Comparison of ENCODE assay signal across 2 cellular contexts in the genomic region with DNA sequence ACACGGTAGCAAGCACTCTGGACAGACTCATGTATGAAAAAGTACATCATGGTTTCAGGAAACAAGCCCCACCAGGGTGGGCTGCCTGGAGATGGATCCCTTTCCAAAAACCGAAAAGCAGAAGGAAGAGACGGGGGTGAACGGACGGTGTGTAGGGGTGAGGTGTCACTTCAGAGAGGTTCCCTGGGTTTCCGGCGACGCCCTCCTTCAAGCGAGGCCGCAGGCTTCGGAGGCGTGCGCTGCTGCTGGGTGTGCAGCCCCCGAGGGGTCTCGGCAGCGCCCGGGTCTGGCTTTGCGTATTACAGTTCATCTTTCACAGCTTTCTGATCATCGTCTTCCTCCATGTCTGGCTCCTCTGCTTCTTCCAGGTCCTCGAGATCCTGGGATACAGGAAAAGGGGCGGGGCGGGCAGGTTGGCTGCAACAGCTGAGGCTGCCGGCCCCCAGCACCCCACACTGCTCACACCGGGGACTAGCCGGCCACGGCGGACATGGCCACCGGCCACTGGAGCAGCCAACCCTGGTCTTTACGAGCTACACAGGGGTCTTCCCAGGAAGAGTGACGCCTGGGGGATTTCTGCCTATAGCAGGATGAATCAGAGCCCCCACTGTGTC.
TF ChIP-seq lines count a peak whose summit lies in the region.

No MANE protein-coding gene starts in this region.

TF ChIP-seq in HEK293, 187 proteins besides CTCF, POLR2A, EP300 and RAD21:
- TF ChIP-seq ZNF600 (tag by site-specific recombination; IDR thresholded peaks at IDR 0.05) (no peak), ZNF426 (tag by site-specific recombination; IDR thresholded peaks at IDR 0.05) (no peak), GLIS2 (tag by site-specific recombination; IDR thresholded peaks at IDR 0.05) (0 out of 2 replicates have a peak, but pooled peaks have one; percentile 12), KLF7 (tag by site-specific recombination; IDR thresholded peaks at IDR 0.05; ENCODE audit: borderline replicate concordance) (no peak), HOXC10 (CRISPR knock-in tag; IDR thresholded peaks at IDR 0.05) (no peak), KLF9 (tag by site-specific recombination; IDR thresholded peaks at IDR 0.05; ENCODE audit: low read depth) (peak; percentile 27; the same call in 1 of the 2 replicates), ZNF19 (tag by site-specific recombination; IDR thresholded peaks at IDR 0.05; ENCODE audit: low read depth) (no peak), ZNF423 (tag by site-specific recombination; IDR thresholded peaks at IDR 0.05) (no peak), ZNF596 (tag by site-specific recombination; IDR thresholded peaks at IDR 0.05) (no peak), ZBTB17 (tag by site-specific recombination; IDR thresholded peaks at IDR 0.05) (no peak)
- TF ChIP-seq, protein P1, sequence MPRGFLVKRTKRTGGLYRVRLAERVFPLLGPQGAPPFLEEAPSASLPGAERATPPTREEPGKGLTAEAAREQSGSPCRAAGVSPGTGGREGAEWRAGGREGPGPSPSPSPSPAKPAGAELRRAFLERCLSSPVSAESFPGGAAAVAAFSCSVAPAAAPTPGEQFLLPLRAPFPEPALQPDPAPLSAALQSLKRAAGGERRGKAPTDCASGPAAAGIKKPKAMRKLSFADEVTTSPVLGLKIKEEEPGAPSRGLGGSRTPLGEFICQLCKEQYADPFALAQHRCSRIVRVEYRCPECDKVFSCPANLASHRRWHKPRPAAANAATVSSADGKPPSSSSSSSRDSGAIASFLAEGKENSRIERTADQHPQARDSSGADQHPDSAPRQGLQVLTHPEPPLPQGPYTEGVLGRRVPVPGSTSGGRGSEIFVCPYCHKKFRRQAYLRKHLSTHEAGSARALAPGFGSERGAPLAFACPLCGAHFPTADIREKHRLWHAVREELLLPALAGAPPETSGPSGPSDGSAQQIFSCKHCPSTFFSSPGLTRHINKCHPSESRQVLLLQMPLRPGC (tag by site-specific recombination; IDR thresholded peaks at IDR 0.05): no peak
- TF ChIP-seq, protein P2, sequence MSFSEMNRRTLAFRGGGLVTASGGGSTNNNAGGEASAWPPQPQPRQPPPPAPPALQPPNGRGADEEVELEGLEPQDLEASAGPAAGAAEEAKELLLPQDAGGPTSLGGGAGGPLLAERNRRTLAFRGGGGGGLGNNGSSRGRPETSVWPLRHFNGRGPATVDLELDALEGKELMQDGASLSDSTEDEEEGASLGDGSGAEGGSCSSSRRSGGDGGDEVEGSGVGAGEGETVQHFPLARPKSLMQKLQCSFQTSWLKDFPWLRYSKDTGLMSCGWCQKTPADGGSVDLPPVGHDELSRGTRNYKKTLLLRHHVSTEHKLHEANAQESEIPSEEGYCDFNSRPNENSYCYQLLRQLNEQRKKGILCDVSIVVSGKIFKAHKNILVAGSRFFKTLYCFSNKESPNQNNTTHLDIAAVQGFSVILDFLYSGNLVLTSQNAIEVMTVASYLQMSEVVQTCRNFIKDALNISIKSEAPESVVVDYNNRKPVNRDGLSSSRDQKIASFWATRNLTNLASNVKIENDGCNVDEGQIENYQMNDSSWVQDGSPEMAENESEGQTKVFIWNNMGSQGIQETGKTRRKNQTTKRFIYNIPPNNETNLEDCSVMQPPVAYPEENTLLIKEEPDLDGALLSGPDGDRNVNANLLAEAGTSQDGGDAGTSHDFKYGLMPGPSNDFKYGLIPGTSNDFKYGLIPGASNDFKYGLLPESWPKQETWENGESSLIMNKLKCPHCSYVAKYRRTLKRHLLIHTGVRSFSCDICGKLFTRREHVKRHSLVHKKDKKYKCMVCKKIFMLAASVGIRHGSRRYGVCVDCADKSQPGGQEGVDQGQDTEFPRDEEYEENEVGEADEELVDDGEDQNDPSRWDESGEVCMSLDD (tag by site-specific recombination; IDR thresholded peaks at IDR 0.05): no peak
- TF ChIP-seq, protein P3, sequence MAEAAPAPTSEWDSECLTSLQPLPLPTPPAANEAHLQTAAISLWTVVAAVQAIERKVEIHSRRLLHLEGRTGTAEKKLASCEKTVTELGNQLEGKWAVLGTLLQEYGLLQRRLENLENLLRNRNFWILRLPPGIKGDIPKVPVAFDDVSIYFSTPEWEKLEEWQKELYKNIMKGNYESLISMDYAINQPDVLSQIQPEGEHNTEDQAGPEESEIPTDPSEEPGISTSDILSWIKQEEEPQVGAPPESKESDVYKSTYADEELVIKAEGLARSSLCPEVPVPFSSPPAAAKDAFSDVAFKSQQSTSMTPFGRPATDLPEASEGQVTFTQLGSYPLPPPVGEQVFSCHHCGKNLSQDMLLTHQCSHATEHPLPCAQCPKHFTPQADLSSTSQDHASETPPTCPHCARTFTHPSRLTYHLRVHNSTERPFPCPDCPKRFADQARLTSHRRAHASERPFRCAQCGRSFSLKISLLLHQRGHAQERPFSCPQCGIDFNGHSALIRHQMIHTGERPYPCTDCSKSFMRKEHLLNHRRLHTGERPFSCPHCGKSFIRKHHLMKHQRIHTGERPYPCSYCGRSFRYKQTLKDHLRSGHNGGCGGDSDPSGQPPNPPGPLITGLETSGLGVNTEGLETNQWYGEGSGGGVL (tag by site-specific recombination; IDR thresholded peaks at IDR 0.05): no peak

TF ChIP-seq in K562, 482 proteins besides CTCF, POLR2A, EP300 and RAD21:
- TF ChIP-seq CREM (IDR thresholded peaks at IDR 0.05; ENCODE audit: low read depth): no peak
- peak; percentile 13; the same call in 1 of the 2 replicates for TF ChIP-seq RBFOX2 (IDR thresholded peaks at IDR 0.05; ENCODE audit: low read depth, low read length)
- TF ChIP-seq, protein P4, sequence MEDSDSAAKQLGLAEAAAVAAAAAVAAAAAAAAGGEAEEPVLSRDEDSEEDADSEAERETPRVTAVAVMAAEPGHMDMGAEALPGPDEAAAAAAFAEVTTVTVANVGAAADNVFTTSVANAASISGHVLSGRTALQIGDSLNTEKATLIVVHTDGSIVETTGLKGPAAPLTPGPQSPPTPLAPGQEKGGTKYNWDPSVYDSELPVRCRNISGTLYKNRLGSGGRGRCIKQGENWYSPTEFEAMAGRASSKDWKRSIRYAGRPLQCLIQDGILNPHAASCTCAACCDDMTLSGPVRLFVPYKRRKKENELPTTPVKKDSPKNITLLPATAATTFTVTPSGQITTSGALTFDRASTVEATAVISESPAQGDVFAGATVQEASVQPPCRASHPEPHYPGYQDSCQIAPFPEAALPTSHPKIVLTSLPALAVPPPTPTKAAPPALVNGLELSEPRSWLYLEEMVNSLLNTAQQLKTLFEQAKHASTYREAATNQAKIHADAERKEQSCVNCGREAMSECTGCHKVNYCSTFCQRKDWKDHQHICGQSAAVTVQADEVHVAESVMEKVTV (CRISPR knock-in tag; IDR thresholded peaks at IDR 0.05): no peak
- TF ChIP-seq TRIM28 (IDR thresholded peaks at IDR 0.05): no peak
- no peak for TF ChIP-seq ZNF311 (CRISPR knock-in tag; IDR thresholded peaks at IDR 0.05)
- TF ChIP-seq SUPT5H (IDR thresholded peaks at IDR 0.05): peak; percentile 4; the same call in 1 of the 2 replicates
- TF ChIP-seq, protein P5, sequence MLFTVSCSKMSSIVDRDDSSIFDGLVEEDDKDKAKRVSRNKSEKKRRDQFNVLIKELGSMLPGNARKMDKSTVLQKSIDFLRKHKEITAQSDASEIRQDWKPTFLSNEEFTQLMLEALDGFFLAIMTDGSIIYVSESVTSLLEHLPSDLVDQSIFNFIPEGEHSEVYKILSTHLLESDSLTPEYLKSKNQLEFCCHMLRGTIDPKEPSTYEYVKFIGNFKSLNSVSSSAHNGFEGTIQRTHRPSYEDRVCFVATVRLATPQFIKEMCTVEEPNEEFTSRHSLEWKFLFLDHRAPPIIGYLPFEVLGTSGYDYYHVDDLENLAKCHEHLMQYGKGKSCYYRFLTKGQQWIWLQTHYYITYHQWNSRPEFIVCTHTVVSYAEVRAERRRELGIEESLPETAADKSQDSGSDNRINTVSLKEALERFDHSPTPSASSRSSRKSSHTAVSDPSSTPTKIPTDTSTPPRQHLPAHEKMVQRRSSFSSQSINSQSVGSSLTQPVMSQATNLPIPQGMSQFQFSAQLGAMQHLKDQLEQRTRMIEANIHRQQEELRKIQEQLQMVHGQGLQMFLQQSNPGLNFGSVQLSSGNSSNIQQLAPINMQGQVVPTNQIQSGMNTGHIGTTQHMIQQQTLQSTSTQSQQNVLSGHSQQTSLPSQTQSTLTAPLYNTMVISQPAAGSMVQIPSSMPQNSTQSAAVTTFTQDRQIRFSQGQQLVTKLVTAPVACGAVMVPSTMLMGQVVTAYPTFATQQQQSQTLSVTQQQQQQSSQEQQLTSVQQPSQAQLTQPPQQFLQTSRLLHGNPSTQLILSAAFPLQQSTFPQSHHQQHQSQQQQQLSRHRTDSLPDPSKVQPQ (CRISPR knock-in tag; IDR thresholded peaks at IDR 0.05; ENCODE audit: borderline replicate concordance): no peak
- TF ChIP-seq POLR2G (IDR thresholded peaks at IDR 0.05; ENCODE audit: low read depth, low read length): peak; percentile 45
- no peak for TF ChIP-seq ZNF76 (CRISPR knock-in tag; IDR thresholded peaks at IDR 0.05; ENCODE audit: borderline replicate concordance)
- TF ChIP-seq, protein P6, sequence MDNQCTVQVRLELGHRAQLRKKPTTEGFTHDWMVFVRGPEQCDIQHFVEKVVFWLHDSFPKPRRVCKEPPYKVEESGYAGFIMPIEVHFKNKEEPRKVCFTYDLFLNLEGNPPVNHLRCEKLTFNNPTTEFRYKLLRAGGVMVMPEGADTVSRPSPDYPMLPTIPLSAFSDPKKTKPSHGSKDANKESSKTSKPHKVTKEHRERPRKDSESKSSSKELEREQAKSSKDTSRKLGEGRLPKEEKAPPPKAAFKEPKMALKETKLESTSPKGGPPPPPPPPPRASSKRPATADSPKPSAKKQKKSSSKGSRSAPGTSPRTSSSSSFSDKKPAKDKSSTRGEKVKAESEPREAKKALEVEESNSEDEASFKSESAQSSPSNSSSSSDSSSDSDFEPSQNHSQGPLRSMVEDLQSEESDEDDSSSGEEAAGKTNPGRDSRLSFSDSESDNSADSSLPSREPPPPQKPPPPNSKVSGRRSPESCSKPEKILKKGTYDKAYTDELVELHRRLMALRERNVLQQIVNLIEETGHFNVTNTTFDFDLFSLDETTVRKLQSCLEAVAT (IDR thresholded peaks at IDR 0.05): peak in 1 of 2 experiments; percentile 44; a peak in 1 of 4 replicates
